In genomic region chr14:99980299-99980698, GRCh38 we compare ENCODE assay signal across 23 cellular contexts.
DNase-seq lines count a peak whose midpoint lies in the region; ATAC-seq and TF ChIP-seq lines count a peak whose summit lies in the region.
"Had no signal": no experiment of that assay in that cellular context is flagged by ENCODE, and none has a peak within 500 bp of the region (broad histone marks: within the 10 kb centered on the region; RNA-seq: fewer than 3 reads in every experiment).

No MANE protein-coding gene starts in this region.

- DNase-seq in LNCaP clone FGC (ENCODE audit: low read depth) = peak; percentile 56
- DNase-seq in body of pancreas = peak; percentile 61 to 77 (median 65)
- DNase-seq in trophoblast cell = no peak
- no peak for DNase-seq in activated CD4-positive, alpha-beta memory T cell treated with anti-CD3 and anti-CD28 coated beads, Interleukin-2, amount 10 ng/mL, durations not matched to agents 7 days and 5 days
- DNase-seq in mucosa of gallbladder (ENCODE audit: low spot score) = no peak
- DNase-seq: ACHN; Caco-2; CD4-positive, alpha-beta memory T cell; GOT3; HCEC 1CT; IMR-90; NCI-H1105; NCI-H146; NCI-H2029; NCI-H226; NCI-H510A treated with DMSO at 0.1 percent for 48 hours; NCI-H774 had no signal

- intact Hi-C loops in body of pancreas (cut with DNase I) = loop anchor here (10.0 kb wide), 1 partner anchor 125 kb away; no protein-coding TSS in a partner anchor

- WGBS in body of pancreas, 2 donors = 32 to 40% methylated on average over 7 of the region's 7 CpGs
- WGBS in trophoblast cell (ENCODE audit: extremely low coverage, insufficient coverage, insufficient read length) = no CpG with 5 or more reads among the region's 7 CpGs

- no peaks in the 10 kb centered on the region for H3K79me1 ChIP-seq in trophoblast cell (ENCODE audit: low read length)

- H2BK12ac ChIP-seq in trophoblast cell (ENCODE audit: low read length) = no peak overlapping the region

- no peak overlapping the region for H4K8ac ChIP-seq in trophoblast cell (ENCODE audit: low read depth, low read length)

- H3K27ac Mint-ChIP-seq in activated CD4-positive, alpha-beta memory T cell treated with anti-CD3 and anti-CD28 coated beads, Interleukin-2, amount 10 ng/mL, durations not matched to agents 7 days and 5 days = no peak overlapping the region
- H3K27ac Mint-ChIP-seq: CD4-positive, alpha-beta memory T cell had no signal

- H3K36me3 ChIP-seq in body of pancreas (replicated peaks in 1 of 2; ENCODE audit: insufficient read depth in 1 of 2, low read depth in 2 of 2) (no peaks in the 10 kb centered on the region), trophoblast cell (ENCODE audit: control insufficient read depth in 1 of 2, insufficient read depth in 2 of 2, low read length in 2 of 2) (no peaks in the 10 kb centered on the region)

- H3K36me3 Mint-ChIP-seq in activated CD4-positive, alpha-beta memory T cell treated with anti-CD3 and anti-CD28 coated beads, Interleukin-2, amount 10 ng/mL, durations not matched to agents 7 days and 5 days (ENCODE audit: low read depth) = no peaks in the 10 kb centered on the region
- H3K36me3 Mint-ChIP-seq: CD4-positive, alpha-beta memory T cell had no signal

- H2AFZ ChIP-seq in trophoblast cell (ENCODE audit: insufficient read depth, low read length, poor library complexity) = no peak overlapping the region

- H3K4me3 ChIP-seq in LNCaP clone FGC (ENCODE audit: low read depth, low read length) (no peak overlapping the region), body of pancreas (no peak overlapping the region), trophoblast cell (ENCODE audit: low read depth, low read length) (no peak overlapping the region)
- H3K4me3 ChIP-seq: BLaER1, SK-N-MC had no signal

- no peak for TF ChIP-seq CTCF in C4-2B (conservative IDR thresholded peaks at IDR 0.05)
- no peak for TF ChIP-seq CTCF in LNCaP clone FGC (IDR thresholded peaks at IDR 0.05; ENCODE audit: control insufficient read depth, extremely low read depth, insufficient read depth)
- TF ChIP-seq CTCF in body of pancreas (IDR thresholded peaks at IDR 0.05) = no peak

- ATAC-seq in body of pancreas (peak; percentile 72), GM18858 (IDR thresholded peaks at IDR 0.05; ENCODE audit: unreplicated experiment) (no peak)
- ATAC-seq: Right ventricle myocardium inferior had no signal

- no peak overlapping the region for H2AK5ac ChIP-seq in trophoblast cell (ENCODE audit: low read length)

- peak overlapping the region; percentile 64 for H3K27ac ChIP-seq in C4-2B
- H3K27ac ChIP-seq in body of pancreas = no peak overlapping the region
- H3K27ac ChIP-seq in trophoblast cell (ENCODE audit: low read depth, low read length) = no peak overlapping the region
- H3K27ac ChIP-seq: BLaER1, KMS-11, SK-N-MC had no signal

- H3K79me2 ChIP-seq in trophoblast cell (ENCODE audit: control insufficient read depth, insufficient read depth, low read length, poor library complexity) = no peaks in the 10 kb centered on the region

- no peak overlapping the region for H3K4me2 ChIP-seq in trophoblast cell (ENCODE audit: low read length)
- H3K4me2 ChIP-seq: BLaER1, KMS-11 had no signal

- H3K9ac ChIP-seq in trophoblast cell (ENCODE audit: low read length) = no peak overlapping the region
- H3K9ac ChIP-seq: BLaER1, KMS-11 had no signal

- H3K27me3 Mint-ChIP-seq in activated CD4-positive, alpha-beta memory T cell treated with anti-CD3 and anti-CD28 coated beads, Interleukin-2, amount 10 ng/mL, durations not matched to agents 7 days and 5 days = no peaks in the 10 kb centered on the region
- H3K27me3 Mint-ChIP-seq: CD4-positive, alpha-beta memory T cell had no signal

- H3K18ac ChIP-seq in trophoblast cell (ENCODE audit: low read length) = peak overlapping the region; percentile 53

- H3K9me3 ChIP-seq in body of pancreas = peaks cover 0 to 2% (median 0%) of the 10 kb centered on the region in 3 donors
- H3K9me3 ChIP-seq in trophoblast cell (ENCODE audit: insufficient read depth, low read depth, low read length) = peaks cover 2% of the 10 kb centered on the region
- H3K9me3 ChIP-seq: Caco-2 had no signal

- no peak overlapping the region for H3K4me3 Mint-ChIP-seq in activated CD4-positive, alpha-beta memory T cell treated with anti-CD3 and anti-CD28 coated beads, Interleukin-2, amount 10 ng/mL, durations not matched to agents 7 days and 5 days
- H3K4me3 Mint-ChIP-seq: CD4-positive, alpha-beta memory T cell had no signal

- H2BK120ac ChIP-seq in trophoblast cell (ENCODE audit: insufficient read depth, low read length, poor library complexity) = no peak overlapping the region

- no peak overlapping the region for H3K23ac ChIP-seq in trophoblast cell (ENCODE audit: low read length)

- no peaks in the 10 kb centered on the region for H3K9me3 Mint-ChIP-seq in activated CD4-positive, alpha-beta memory T cell treated with anti-CD3 and anti-CD28 coated beads, Interleukin-2, amount 10 ng/mL, durations not matched to agents 7 days and 5 days
- H3K9me3 Mint-ChIP-seq: CD4-positive, alpha-beta memory T cell had no signal

- no peak overlapping the region for H4K12ac ChIP-seq in trophoblast cell (ENCODE audit: low read depth, low read length)

- CTCF ChIA-PET in activated CD4-positive, alpha-beta memory T cell treated with anti-CD3 and anti-CD28 coated beads, Interleukin-2, amount 10 ng/mL, durations not matched to agents 7 days and 5 days (lab: Charles Lee) = interaction anchor here (0.6 to 4.0 kb wide), 3 partner anchors 9 to 128 kb away, joined by 3 to 27 read pairs (median 3); no protein-coding TSS in a partner anchor

- peaks cover 14% of the 10 kb centered on the region for H3K4me1 Mint-ChIP-seq in activated CD4-positive, alpha-beta memory T cell treated with anti-CD3 and anti-CD28 coated beads, Interleukin-2, amount 10 ng/mL, durations not matched to agents 7 days and 5 days

- no peak overlapping the region for H3K4ac ChIP-seq in trophoblast cell (ENCODE audit: low read depth, low read length)

- H3K4me1 ChIP-seq in body of pancreas = peaks cover 32% of the 10 kb centered on the region
- H3K4me1 ChIP-seq in trophoblast cell (ENCODE audit: control insufficient read depth in 1 of 2, insufficient read depth in 2 of 2, low read length in 2 of 2) = no peaks in the 10 kb centered on the region
- H3K4me1 ChIP-seq: Caco-2 had no signal

- H2BK5ac ChIP-seq in trophoblast cell (ENCODE audit: low read depth, low read length, poor library complexity) = no peak overlapping the region

- no peak overlapping the region for H3K14ac ChIP-seq in trophoblast cell (ENCODE audit: low read length)

- no peak for TF ChIP-seq POLR2A in body of pancreas (IDR thresholded peaks at IDR 0.05)

- POLR2A ChIA-PET in activated CD4-positive, alpha-beta memory T cell treated with anti-CD3 and anti-CD28 coated beads, Interleukin-2, amount 10 ng/mL, durations not matched to agents 7 days and 5 days (lab: Charles Lee) = interaction anchor here (4.7 kb wide), 1 partner anchor 87 kb away, joined by 24 read pairs; no protein-coding TSS in a partner anchor

- H3K27me3 ChIP-seq in body of pancreas (no peaks in the 10 kb centered on the region), trophoblast cell (ENCODE audit: insufficient read depth, low read length) (no peaks in the 10 kb centered on the region)
- H3K27me3 ChIP-seq: BLaER1 had no signal

- H4K91ac ChIP-seq in trophoblast cell (ENCODE audit: low read depth, low read length) = no peak overlapping the region

Comparison
In these comparisons a context has a peak if more than half of its experiments do, and no peak if none do; other contexts are left out.
1. DNase-seq: peak in LNCaP clone FGC (single experiment) and body of pancreas (4 of 4); none in trophoblast cell (0 of 2), activated CD4-positive, alpha-beta memory T cell treated with anti-CD3 and anti-CD28 coated beads, Interleukin-2, amount 10 ng/mL, durations not matched to agents 7 days and 5 days (single experiment) and mucosa of gallbladder (single experiment).